Comparison of ENCODE assay signal across 23 cellular contexts in genomic region chr9:124398191-124398590, GRCh38. TPM values are rescaled to one million over a fixed set of nuclear protein-coding genes. Genes with fewer than 3 reads are reported as not detected.
DNase-seq lines count a peak whose midpoint lies in the region; ATAC-seq and TF ChIP-seq lines count a peak whose summit lies in the region.
"Had no signal": no experiment of that assay in that cellular context is flagged by ENCODE, and none has a peak within 500 bp of the region (broad histone marks: within the 10 kb centered on the region; RNA-seq: fewer than 3 reads in every experiment).

No MANE protein-coding gene starts in this region.

- no peak overlapping the region for H2AFZ ChIP-seq in neural progenitor cell (replicated peaks)

- no peaks in the 10 kb centered on the region for H3K9me3 Mint-ChIP-seq in T-helper 2 cell treated with Interferon-gamma antibody and Interleukin-4, amounts not matched to agents 5 μg/mL and 100 μg/mL, for 36 hours
- H3K9me3 Mint-ChIP-seq in brain: no peaks in the 10 kb centered on the region
- no peaks in the 10 kb centered on the region for H3K9me3 Mint-ChIP-seq in neural progenitor cell
- H3K9me3 Mint-ChIP-seq in activated T-cell treated with anti-CD3 and anti-CD28 coated beads, Interleukin-2, amount 50 U/mL, for 24 hours: no peaks in the 10 kb centered on the region
- no peaks in the 10 kb centered on the region for H3K9me3 Mint-ChIP-seq in CD8-positive, alpha-beta T cell

- peaks cover 75% of the 10 kb centered on the region for H3F3A ChIP-seq in neural progenitor cell (ENCODE audit: low read depth)

- H3K4me3 Mint-ChIP-seq in T-helper 2 cell treated with Interferon-gamma antibody and Interleukin-4, amounts not matched to agents 5 μg/mL and 100 μg/mL, for 36 hours: no peak overlapping the region
- H3K4me3 Mint-ChIP-seq in brain (peak overlapping the region in 1 of 5 experiments; percentile 12), neural progenitor cell (no peak overlapping the region)
- no peak overlapping the region for H3K4me3 Mint-ChIP-seq in activated T-cell treated with anti-CD3 and anti-CD28 coated beads, Interleukin-2, amount 50 U/mL, for 24 hours
- no peak overlapping the region for H3K4me3 Mint-ChIP-seq in CD8-positive, alpha-beta T cell

- H3K9ac ChIP-seq in neural progenitor cell: no peak overlapping the region

- peaks cover 35% of the 10 kb centered on the region for H4K20me1 ChIP-seq in neural progenitor cell (ENCODE audit: low read depth)

- peaks cover 14% of the 10 kb centered on the region for H3K36me3 Mint-ChIP-seq in T-helper 2 cell treated with Interferon-gamma antibody and Interleukin-4, amounts not matched to agents 5 μg/mL and 100 μg/mL, for 36 hours (ENCODE audit: low read depth)
- H3K36me3 Mint-ChIP-seq in brain (peaks cover 13% of the 10 kb centered on the region), neural progenitor cell (peaks cover 2% of the 10 kb centered on the region)
- H3K36me3 Mint-ChIP-seq in activated T-cell treated with anti-CD3 and anti-CD28 coated beads, Interleukin-2, amount 50 U/mL, for 24 hours (ENCODE audit: low read depth): peaks cover 95% of the 10 kb centered on the region
- H3K36me3 Mint-ChIP-seq in CD8-positive, alpha-beta T cell: peaks cover 80% of the 10 kb centered on the region

- peaks cover 5% of the 10 kb centered on the region for H3K36me3 ChIP-seq in neural progenitor cell
- peaks cover 12% of the 10 kb centered on the region for H3K36me3 ChIP-seq in CD8-positive, alpha-beta T cell (ENCODE audit: insufficient read depth, low read length)

- no peaks in the 10 kb centered on the region for H3K27me3 Mint-ChIP-seq in T-helper 2 cell treated with Interferon-gamma antibody and Interleukin-4, amounts not matched to agents 5 μg/mL and 100 μg/mL, for 36 hours (ENCODE audit: low read depth)
- H3K27me3 Mint-ChIP-seq in brain (peaks cover 2% of the 10 kb centered on the region), neural progenitor cell (ENCODE audit: insufficient read depth, low read depth) (peaks cover 2% of the 10 kb centered on the region)
- no peaks in the 10 kb centered on the region for H3K27me3 Mint-ChIP-seq in activated T-cell treated with anti-CD3 and anti-CD28 coated beads, Interleukin-2, amount 50 U/mL, for 24 hours
- no peaks in the 10 kb centered on the region for H3K27me3 Mint-ChIP-seq in CD8-positive, alpha-beta T cell (ENCODE audit: low read depth)

- DNase-seq in T-helper 2 cell treated with Interferon-gamma antibody and Interleukin-4, amounts not matched to agents 5 μg/mL and 100 μg/mL, for 36 hours (ENCODE audit: low spot score): no peak
- no peak for DNase-seq in T-helper 2 cell
- peak; percentile 71 for DNase-seq in neural progenitor cell (ENCODE audit: low spot score)
- DNase-seq in NCI-H2081 treated with DMSO at 0.1 percent for 48 hours (lab: John Stamatoyannopoulos, UW): no peak
- DNase-seq in activated T-cell treated with anti-CD3 and anti-CD28 coated beads, Interleukin-2, amount 50 U/mL, for 24 hours: no peak
- no peak for DNase-seq in CD8-positive, alpha-beta T cell
- DNase-seq: BE2C, DMS153, DND-41, Kasumi-1, NCI-H1092 treated with DMSO at 0.1 percent for 48 hours, NCI-H1436, NCI-H187, NCI-H446, NCI-H524 treated with DMSO at 0.1 percent for 48 hours, NCI-H774 had no signal

- peaks cover 62% of the 10 kb centered on the region for H3K4me1 ChIP-seq in neural progenitor cell
- H3K4me1 ChIP-seq in CD8-positive, alpha-beta T cell (ENCODE audit: insufficient read depth, low read length): no peaks in the 10 kb centered on the region

- POLR2A ChIA-PET in CD8-positive, alpha-beta T cell (lab: Charles Lee): interaction anchor here (1.0 kb wide), 1 partner anchor 24 kb away, joined by 3 read pairs; no protein-coding TSS in a partner anchor

- H3K27me3 ChIP-seq in neural progenitor cell: no peaks in the 10 kb centered on the region
- H3K27me3 ChIP-seq in CD8-positive, alpha-beta T cell (ENCODE audit: insufficient read depth, low read length): no peaks in the 10 kb centered on the region
- H3K27me3 ChIP-seq: BE2C had no signal

- peak overlapping the region; percentile 95 for H3K27ac ChIP-seq in neural progenitor cell
- H3K27ac ChIP-seq in CD8-positive, alpha-beta T cell (ENCODE audit: low read depth, low read length): no peak overlapping the region
- H3K27ac ChIP-seq: 22Rv1 had no signal

- peak overlapping the region; percentile 79 for H3K4me2 ChIP-seq in neural progenitor cell

- peaks cover 82% of the 10 kb centered on the region for H3K79me2 ChIP-seq in neural progenitor cell (ENCODE audit: low read depth)

- intact Hi-C loops in CD8-positive, alpha-beta T cell (cut with DNase I, micrococcal nuclease): no loop called here

- H3K27ac Mint-ChIP-seq in T-helper 2 cell treated with Interferon-gamma antibody and Interleukin-4, amounts not matched to agents 5 μg/mL and 100 μg/mL, for 36 hours: peak overlapping the region; percentile 21
- peak overlapping the region in 4 of 5 experiments; percentile 53 to 95 (median 68) for H3K27ac Mint-ChIP-seq in brain
- H3K27ac Mint-ChIP-seq in neural progenitor cell: peak overlapping the region; percentile 42
- H3K27ac Mint-ChIP-seq in activated T-cell treated with anti-CD3 and anti-CD28 coated beads, Interleukin-2, amount 50 U/mL, for 24 hours: no peak overlapping the region
- H3K27ac Mint-ChIP-seq in CD8-positive, alpha-beta T cell: no peak overlapping the region

- no peak for ATAC-seq in CD8-positive, alpha-beta T cell
- ATAC-seq: HepG2, K562 had no signal

- no peak overlapping the region for H3K4me3 ChIP-seq in neural progenitor cell
- H3K4me3 ChIP-seq in CD8-positive, alpha-beta T cell (ENCODE audit: low read depth, low read length): no peak overlapping the region
- H3K4me3 ChIP-seq: K562 had no signal

- CTCF ChIA-PET in CD8-positive, alpha-beta T cell (lab: Charles Lee): no interaction called here

- TF ChIP-seq CTCF in brain (conservative IDR thresholded peaks at IDR 0.05) (no peak), neural progenitor cell (IDR thresholded peaks at IDR 0.05) (no peak)
- TF ChIP-seq CTCF in CD8-positive, alpha-beta T cell (IDR thresholded peaks at IDR 0.05): no peak

- peaks cover 10% of the 10 kb centered on the region for H3K4me1 Mint-ChIP-seq in T-helper 2 cell treated with Interferon-gamma antibody and Interleukin-4, amounts not matched to agents 5 μg/mL and 100 μg/mL, for 36 hours (ENCODE audit: low read depth)
- H3K4me1 Mint-ChIP-seq in brain: peaks cover 89% of the 10 kb centered on the region
- H3K4me1 Mint-ChIP-seq in neural progenitor cell: peaks cover 49% of the 10 kb centered on the region
- H3K4me1 Mint-ChIP-seq in activated T-cell treated with anti-CD3 and anti-CD28 coated beads, Interleukin-2, amount 50 U/mL, for 24 hours (ENCODE audit: low read depth): peaks cover 62% of the 10 kb centered on the region
- peaks cover 57% of the 10 kb centered on the region for H3K4me1 Mint-ChIP-seq in CD8-positive, alpha-beta T cell (ENCODE audit: low read depth)

- H3K9me3 ChIP-seq in neural progenitor cell (ENCODE audit: low read depth): no peaks in the 10 kb centered on the region
- H3K9me3 ChIP-seq in CD8-positive, alpha-beta T cell (ENCODE audit: low read length): no peaks in the 10 kb centered on the region
- H3K9me3 ChIP-seq: BE2C had no signal

RNA-seq across cellular contexts. Expression of gene PSMB7, which starts 17.1 kb away (rescaled TPM):
- 525 TPM for polyA plus RNA-seq in brain (ENCODE audit: insufficient read depth, low read depth, low replicate concordance)
- 249 and 270 TPM in 2 replicates for total RNA-seq in neural progenitor cell (ENCODE audit: low replicate concordance)
- 10 to 100 TPM; 71.0 to 71.5 TPM for total RNA-seq in CD8-positive, alpha-beta T cell

RNA-seq across cellular contexts. Expression of gene ADGRD2, which starts 52.1 kb away (rescaled TPM):
- polyA plus RNA-seq in brain (ENCODE audit: insufficient read depth, low read depth, low replicate concordance): 5.0 TPM
- total RNA-seq in neural progenitor cell (ENCODE audit: low replicate concordance): 0.13 and 0.43 TPM in 2 replicates
- total RNA-seq in CD8-positive, alpha-beta T cell: not detected
- total RNA-seq: H4, HepG2, HT1080, K562, M059J had no signal
- polyA plus RNA-seq: HepG2, K562 had no signal

Comparison
In these comparisons a context has a peak if more than half of its experiments do, and no peak if none do; other contexts are left out.
1. H3K27ac Mint-ChIP-seq: peak in T-helper 2 cell treated with Interferon-gamma antibody and Interleukin-4, amounts not matched to agents 5 μg/mL and 100 μg/mL, for 36 hours (single experiment), brain (4 of 5) and neural progenitor cell (single experiment); none in activated T-cell treated with anti-CD3 and anti-CD28 coated beads, Interleukin-2, amount 50 U/mL, for 24 hours (single experiment) and CD8-positive, alpha-beta T cell (single experiment).